ENCODE assay signal across 1 cellular context in the genomic region with DNA sequence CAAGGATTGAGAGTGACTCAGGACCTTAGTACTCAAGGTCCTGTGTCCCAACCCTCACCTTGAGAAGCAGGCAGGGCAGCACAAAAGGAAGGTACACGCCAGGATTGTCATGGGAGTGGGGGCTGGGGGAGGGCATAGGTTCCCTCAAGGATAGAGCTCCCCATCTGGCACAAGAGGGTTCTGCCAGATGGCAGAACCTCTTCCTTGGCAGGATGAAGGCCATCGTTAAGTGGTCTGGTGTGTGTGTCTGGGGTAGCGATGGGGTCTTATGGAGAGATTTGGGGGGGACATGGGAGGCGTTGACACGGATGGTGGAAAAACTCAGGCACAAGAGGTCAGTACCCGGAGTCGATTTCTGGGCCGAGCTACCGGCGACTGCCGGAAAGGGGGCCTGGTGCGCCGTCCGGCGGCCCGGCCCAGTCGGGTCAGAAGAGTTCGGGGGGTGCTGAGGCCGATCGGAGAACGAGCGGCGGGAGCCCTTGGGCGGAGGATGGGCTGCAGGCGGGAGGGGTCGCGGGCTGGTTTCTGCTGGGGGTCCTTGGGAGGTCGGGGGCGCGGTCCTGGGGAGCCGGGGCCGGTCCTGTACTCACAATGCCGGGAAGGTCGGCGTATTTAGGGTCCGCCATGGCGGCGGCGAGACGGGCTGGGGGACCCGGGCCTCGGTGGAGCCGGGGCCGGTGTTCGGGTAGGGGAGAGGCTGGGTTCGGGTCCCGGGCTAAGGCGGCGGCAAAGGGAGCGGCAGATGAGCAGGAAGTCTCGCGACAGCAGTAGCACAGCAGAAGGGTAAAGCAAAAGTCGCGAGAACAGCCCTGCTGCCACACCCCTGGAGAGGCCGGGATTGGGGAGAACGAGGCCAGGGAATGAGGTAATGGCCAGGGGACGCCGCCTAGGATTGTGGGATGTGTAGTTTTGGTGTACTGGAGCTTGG.
TF ChIP-seq lines count a peak whose summit lies in the region.

A gene (minus strand): TSS at position 755 of the 928 bp plus-strand sequence. CDS start 129 bp downstream, at position 626.

TF ChIP-seq in A549, 52 proteins besides CTCF, POLR2A, EP300 and RAD21 (continued from another document):
- TF ChIP-seq, protein P1, sequence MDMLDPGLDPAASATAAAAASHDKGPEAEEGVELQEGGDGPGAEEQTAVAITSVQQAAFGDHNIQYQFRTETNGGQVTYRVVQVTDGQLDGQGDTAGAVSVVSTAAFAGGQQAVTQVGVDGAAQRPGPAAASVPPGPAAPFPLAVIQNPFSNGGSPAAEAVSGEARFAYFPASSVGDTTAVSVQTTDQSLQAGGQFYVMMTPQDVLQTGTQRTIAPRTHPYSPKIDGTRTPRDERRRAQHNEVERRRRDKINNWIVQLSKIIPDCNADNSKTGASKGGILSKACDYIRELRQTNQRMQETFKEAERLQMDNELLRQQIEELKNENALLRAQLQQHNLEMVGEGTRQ (IDR thresholded peaks at IDR 0.05): no peak
- no peak for TF ChIP-seq HEYL (CRISPR knock-in tag; IDR thresholded peaks at IDR 0.05)
- TF ChIP-seq GATA3 (IDR thresholded peaks at IDR 0.05; ENCODE audit: borderline replicate concordance): peak; percentile 72
- no peak for TF ChIP-seq ZFP36 (IDR thresholded peaks at IDR 0.05; ENCODE audit: borderline replicate concordance, partially characterized antibody)
- TF ChIP-seq EHMT2 (IDR thresholded peaks at IDR 0.05; ENCODE audit: low read depth): no peak
- no peak for TF ChIP-seq CBX2 (IDR thresholded peaks at IDR 0.05; ENCODE audit: borderline replicate concordance, low read depth)
- no peak for TF ChIP-seq MYC (IDR thresholded peaks at IDR 0.05; ENCODE audit: borderline replicate concordance, low read length)
- TF ChIP-seq JUN (IDR thresholded peaks at IDR 0.05): peak; percentile 43 to 45; a peak in 2 of 5 replicates
- peak; percentile 3 for TF ChIP-seq MAFK (IDR thresholded peaks at IDR 0.05; ENCODE audit: partially characterized antibody)
- TF ChIP-seq, protein P2, sequence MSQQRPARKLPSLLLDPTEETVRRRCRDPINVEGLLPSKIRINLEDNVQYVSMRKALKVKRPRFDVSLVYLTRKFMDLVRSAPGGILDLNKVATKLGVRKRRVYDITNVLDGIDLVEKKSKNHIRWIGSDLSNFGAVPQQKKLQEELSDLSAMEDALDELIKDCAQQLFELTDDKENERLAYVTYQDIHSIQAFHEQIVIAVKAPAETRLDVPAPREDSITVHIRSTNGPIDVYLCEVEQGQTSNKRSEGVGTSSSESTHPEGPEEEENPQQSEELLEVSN (IDR thresholded peaks at IDR 0.05; ENCODE audit: borderline replicate concordance, low read depth): no peak
- peak; percentile 32; the same call in 1 of the 2 replicates for TF ChIP-seq KDM5A (IDR thresholded peaks at IDR 0.05)
- TF ChIP-seq, protein P3, sequence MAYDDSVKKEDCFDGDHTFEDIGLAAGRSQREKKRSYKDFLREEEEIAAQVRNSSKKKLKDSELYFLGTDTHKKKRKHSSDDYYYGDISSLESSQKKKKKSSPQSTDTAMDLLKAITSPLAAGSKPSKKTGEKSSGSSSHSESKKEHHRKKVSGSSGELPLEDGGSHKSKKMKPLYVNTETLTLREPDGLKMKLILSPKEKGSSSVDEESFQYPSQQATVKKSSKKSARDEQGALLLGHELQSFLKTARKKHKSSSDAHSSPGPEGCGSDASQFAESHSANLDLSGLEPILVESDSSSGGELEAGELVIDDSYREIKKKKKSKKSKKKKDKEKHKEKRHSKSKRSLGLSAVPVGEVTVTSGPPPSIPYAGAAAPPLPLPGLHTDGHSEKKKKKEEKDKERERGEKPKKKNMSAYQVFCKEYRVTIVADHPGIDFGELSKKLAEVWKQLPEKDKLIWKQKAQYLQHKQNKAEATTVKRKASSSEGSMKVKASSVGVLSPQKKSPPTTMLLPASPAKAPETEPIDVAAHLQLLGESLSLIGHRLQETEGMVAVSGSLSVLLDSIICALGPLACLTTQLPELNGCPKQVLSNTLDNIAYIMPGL (CRISPR knock-in tag; IDR thresholded peaks at IDR 0.05; ENCODE audit: borderline replicate concordance): 0 out of 2 replicates have a peak, but pooled peaks have one; percentile 16
- no peak for TF ChIP-seq KDM1A (IDR thresholded peaks at IDR 0.05; ENCODE audit: low read depth)
- TF ChIP-seq, protein P4, sequence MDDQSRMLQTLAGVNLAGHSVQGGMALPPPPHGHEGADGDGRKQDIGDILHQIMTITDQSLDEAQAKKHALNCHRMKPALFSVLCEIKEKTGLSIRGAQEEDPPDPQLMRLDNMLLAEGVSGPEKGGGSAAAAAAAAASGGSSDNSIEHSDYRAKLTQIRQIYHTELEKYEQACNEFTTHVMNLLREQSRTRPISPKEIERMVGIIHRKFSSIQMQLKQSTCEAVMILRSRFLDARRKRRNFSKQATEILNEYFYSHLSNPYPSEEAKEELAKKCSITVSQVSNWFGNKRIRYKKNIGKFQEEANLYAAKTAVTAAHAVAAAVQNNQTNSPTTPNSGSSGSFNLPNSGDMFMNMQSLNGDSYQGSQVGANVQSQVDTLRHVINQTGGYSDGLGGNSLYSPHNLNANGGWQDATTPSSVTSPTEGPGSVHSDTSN (IDR thresholded peaks at IDR 0.05): no peak
- peak; percentile 86 for TF ChIP-seq PHF8 (IDR thresholded peaks at IDR 0.05; ENCODE audit: borderline replicate concordance, low read depth)
- no peak for TF ChIP-seq RNF2 (IDR thresholded peaks at IDR 0.05; ENCODE audit: borderline replicate concordance, low read depth)
- no peak for TF ChIP-seq FOSL2 (IDR thresholded peaks at IDR 0.05)
- no peak for TF ChIP-seq FOSL2 (CRISPR knock-in tag; IDR thresholded peaks at IDR 0.05)
- TF ChIP-seq, protein P5, sequence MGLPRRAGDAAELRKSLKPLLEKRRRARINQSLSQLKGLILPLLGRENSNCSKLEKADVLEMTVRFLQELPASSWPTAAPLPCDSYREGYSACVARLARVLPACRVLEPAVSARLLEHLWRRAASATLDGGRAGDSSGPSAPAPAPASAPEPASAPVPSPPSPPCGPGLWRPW (IDR thresholded peaks at IDR 0.05): no peak
